In the genomic region with DNA sequence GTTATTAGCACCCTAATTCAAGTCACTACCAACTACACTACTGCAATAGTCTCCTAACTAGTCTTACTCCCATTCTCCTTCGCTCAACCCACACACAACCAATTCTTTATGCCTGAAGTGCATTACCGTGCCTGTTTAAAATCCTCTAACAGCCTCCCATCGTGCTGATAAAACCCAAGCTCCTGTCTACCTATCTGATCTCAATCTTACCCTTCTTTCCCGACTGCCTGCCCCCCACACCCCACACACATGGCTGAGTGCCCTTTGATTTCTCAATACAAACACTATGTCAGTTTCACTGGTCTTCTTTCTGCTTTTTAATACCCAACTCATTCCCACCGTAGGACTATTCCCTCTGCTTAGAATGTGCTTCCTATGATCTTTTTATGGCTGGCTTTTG, we compare ENCODE assay signal across 1 cellular context.
TF ChIP-seq lines count a peak whose summit lies in the region.

No MANE protein-coding gene starts in this region.

TF ChIP-seq in SK-N-SH treated with all-trans-retinoic acid at 6 μM for 48 hours, 23 proteins besides CTCF, POLR2A, EP300 and RAD21 (continued from another document):
- TF ChIP-seq ARNTL (CRISPR knock-in tag; IDR thresholded peaks at IDR 0.05; ENCODE audit: borderline replicate concordance, low read depth) (no peak), TOX (CRISPR knock-in tag; IDR thresholded peaks at IDR 0.05; ENCODE audit: borderline replicate concordance) (no peak), CREB5 (CRISPR knock-in tag; IDR thresholded peaks at IDR 0.05; ENCODE audit: low read depth) (no peak), PATZ1 (CRISPR knock-in tag; IDR thresholded peaks at IDR 0.05; ENCODE audit: borderline replicate concordance) (no peak), ESRRG (CRISPR knock-in tag; IDR thresholded peaks at IDR 0.05) (no peak), ZNF70 (CRISPR knock-in tag; IDR thresholded peaks at IDR 0.05) (no peak), ISL1 (CRISPR knock-in tag; IDR thresholded peaks at IDR 0.05) (no peak), ZC3H10 (CRISPR knock-in tag; IDR thresholded peaks at IDR 0.05) (no peak), POU6F1 (CRISPR knock-in tag; IDR thresholded peaks at IDR 0.05; ENCODE audit: borderline replicate concordance, low read depth) (no peak), ZNF565 (CRISPR knock-in tag; conservative IDR thresholded peaks at IDR 0.05; ENCODE audit: low read depth) (no peak)
